In the genomic region with DNA sequence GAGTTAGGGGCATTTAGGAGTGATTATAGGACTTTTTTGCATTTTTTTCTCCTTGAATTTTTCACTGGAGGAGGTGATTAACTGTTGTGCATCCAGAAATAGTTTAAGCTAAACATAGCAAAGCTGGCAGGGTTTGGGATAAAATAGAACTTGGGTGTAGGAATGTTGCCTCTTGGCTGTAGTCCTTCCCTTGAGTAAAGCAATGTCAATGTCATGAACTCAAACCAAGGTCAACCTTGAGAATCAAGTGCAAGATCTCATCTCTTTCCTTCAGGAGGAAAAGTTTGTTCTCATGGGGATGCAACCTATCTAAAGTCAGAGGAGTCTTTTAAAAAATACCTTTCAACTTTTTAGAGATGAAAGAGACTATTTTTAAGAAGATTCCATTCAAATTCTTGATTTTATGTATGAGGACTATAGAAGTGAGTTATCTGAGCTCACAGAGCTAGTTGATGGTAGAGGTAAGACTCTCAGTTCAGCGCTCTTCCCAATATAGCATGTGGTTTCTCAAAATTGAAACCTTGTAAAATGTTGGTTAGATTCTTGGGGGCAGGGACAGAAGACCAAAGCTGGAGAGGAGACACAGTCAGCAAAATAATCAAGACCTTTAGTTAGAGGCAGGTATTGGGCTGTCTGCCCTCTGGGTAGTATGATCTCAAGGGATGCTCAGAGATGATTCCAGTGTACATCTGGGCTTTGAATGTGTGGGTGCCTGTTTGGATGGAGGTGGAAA, we compare ENCODE assay signal across 11 cellular contexts.
"Had no signal": no experiment of that assay in that cellular context is flagged by ENCODE, and none has a peak within 500 bp of the region (broad histone marks: within the 10 kb centered on the region; RNA-seq: fewer than 3 reads in every experiment).

No MANE protein-coding gene starts in this region.

- H3K27me3 Mint-ChIP-seq: activated naive CD4-positive, alpha-beta T cell treated with anti-CD3 and anti-CD28 coated beads, Interleukin-2, amount 50 U/mL, for 24 hours; natural killer cell treated with Interleukin-12 subunit alpha and Interleukin-12 subunit beta and Interleukin-15 and Interleukin-18, amount 100 ng/mL, for 72 hours; T-helper 17 cell had no signal

- ATAC-seq: natural killer cell treated with Interleukin-12 subunit alpha and Interleukin-12 subunit beta and Interleukin-15 and Interleukin-18, amount 100 ng/mL, for 72 hours; stimulated activated naive CD8-positive, alpha-beta T cell treated with anti-CD3 and anti-CD28 coated beads, Interleukin-15, Interleukin-2, amounts not matched to agents 100 U/mL and 50 U/mL, for 24 hours; T-helper 17 cell had no signal

- H3K27ac Mint-ChIP-seq: activated naive CD4-positive, alpha-beta T cell treated with anti-CD3 and anti-CD28 coated beads, Interleukin-2, amount 50 U/mL, for 24 hours; activated T-helper 2 cell treated with anti-CD3 and anti-CD28 coated beads, Interferon-gamma antibody, Interleukin-2, Interleukin-4, amounts not matched to agents 10 μg/mL and 5 μg/mL and 100 μg/mL, durations not matched to agents 14 hours and 24 hours and 36 hours; natural killer cell treated with Interleukin-12 subunit alpha and Interleukin-12 subunit beta and Interleukin-15 and Interleukin-18, amount 100 ng/mL, for 72 hours; T-helper 17 cell had no signal

- H3K27ac ChIP-seq: epithelial cell of prostate had no signal

- H3K4me1 Mint-ChIP-seq: activated naive CD4-positive, alpha-beta T cell treated with anti-CD3 and anti-CD28 coated beads, Interleukin-2, amount 50 U/mL, for 24 hours; T-helper 17 cell had no signal

- DNase-seq: cortex of kidney; effector CD8-positive, alpha-beta T cell; stimulated activated CD4-positive, alpha-beta T cell treated with anti-CD3 and anti-CD28 coated beads, Interleukin-4, amount 100 ng/mL, for 1 hour; stimulated activated CD8-positive, alpha-beta memory T cell treated with anti-CD3 and anti-CD28 coated beads, Interleukin-4, amount 100 ng/mL, for 48 hours; stimulated activated naive CD8-positive, alpha-beta T cell treated with anti-CD3 and anti-CD28 coated beads, Interleukin-15, Interleukin-2, amounts not matched to agents 100 U/mL and 50 U/mL, for 24 hours; T-helper 17 cell had no signal

- H3K9me3 Mint-ChIP-seq: activated naive CD4-positive, alpha-beta T cell treated with anti-CD3 and anti-CD28 coated beads, Interleukin-2, amount 50 U/mL, for 24 hours had no signal

- H3K4me3 Mint-ChIP-seq: activated naive CD4-positive, alpha-beta T cell treated with anti-CD3 and anti-CD28 coated beads, Interleukin-2, amount 50 U/mL, for 24 hours; natural killer cell treated with Interleukin-12 subunit alpha and Interleukin-12 subunit beta and Interleukin-15 and Interleukin-18, amount 100 ng/mL, for 72 hours; T-helper 17 cell; WTC11 had no signal
